ENCODE assay signal across 17 cellular contexts in the genomic region with DNA sequence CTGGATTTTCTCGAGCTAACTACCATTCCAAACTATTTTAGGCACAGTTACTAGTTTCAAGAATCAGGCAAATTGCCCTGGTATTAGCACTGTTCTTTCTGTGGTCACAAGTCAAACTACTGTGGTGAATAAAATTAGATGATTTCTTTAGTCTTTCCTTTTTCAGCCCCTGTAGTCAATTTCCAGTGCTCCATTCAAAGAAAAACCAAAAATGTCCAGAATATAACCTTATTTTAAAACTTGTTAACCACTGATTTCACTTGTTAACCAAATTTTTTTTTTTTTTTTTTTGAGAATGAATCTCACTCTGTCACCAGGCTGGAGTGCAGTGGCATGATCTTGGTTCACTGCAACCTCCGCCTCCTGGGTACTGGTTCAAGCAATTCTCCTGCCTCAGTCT.
"Had no signal": no experiment of that assay in that cellular context is flagged by ENCODE, and none has a peak within 500 bp of the region (broad histone marks: within the 10 kb centered on the region; RNA-seq: fewer than 3 reads in every experiment).

No MANE protein-coding gene starts in this region.

- H3K36me3 ChIP-seq: neutrophil, transverse colon had no signal

- H3K27me3 ChIP-seq: neutrophil, transverse colon had no signal

- ATAC-seq: right cardiac atrium, T-helper 17 cell, WTC11 had no signal

- H3K36me3 Mint-ChIP-seq: activated naive CD4-positive, alpha-beta T cell treated with anti-CD3 and anti-CD28 coated beads, Interleukin-2, amount 50 U/mL, for 24 hours; WTC11 had no signal

- H3K9me3 ChIP-seq: neutrophil, transverse colon had no signal

- H3K4me1 Mint-ChIP-seq: endodermal cell had no signal

- H3K27ac Mint-ChIP-seq: activated CD4-positive, alpha-beta T cell treated with anti-CD3 and anti-CD28 coated beads, Interleukin-2, amount 10 ng/mL, durations not matched to agents 24 days and 14 days; activated naive CD4-positive, alpha-beta T cell treated with anti-CD3 and anti-CD28 coated beads, Interleukin-2, amount 50 U/mL, for 24 hours; endodermal cell; T-helper 17 cell; WTC11 had no signal

- DNase-seq: activated CD4-positive, alpha-beta T cell treated with anti-CD3 and anti-CD28 coated beads, Interleukin-2, amount 10 ng/mL, durations not matched to agents 24 days and 14 days; activated T-cell treated with anti-CD3 and anti-CD28 coated beads, Interleukin-2, amount 50 U/mL, for 1 hour; cerebellar nuclear complex; dermis blood vessel endothelial cell; endodermal cell; erythroblast; hypothalamus; midbrain; right cardiac atrium; substantia nigra; T-helper 17 cell; transverse colon had no signal

- H3K4me3 ChIP-seq: lung, smooth muscle cell, transverse colon had no signal

- H3K4me3 Mint-ChIP-seq: activated CD4-positive, alpha-beta T cell treated with anti-CD3 and anti-CD28 coated beads, Interleukin-2, amount 10 ng/mL, durations not matched to agents 24 days and 14 days; activated naive CD4-positive, alpha-beta T cell treated with anti-CD3 and anti-CD28 coated beads, Interleukin-2, amount 50 U/mL, for 24 hours; endodermal cell; T-helper 17 cell; WTC11 had no signal

- H3K4me2 ChIP-seq: smooth muscle cell had no signal

- H3K27me3 Mint-ChIP-seq: activated naive CD4-positive, alpha-beta T cell treated with anti-CD3 and anti-CD28 coated beads, Interleukin-2, amount 50 U/mL, for 24 hours; T-helper 17 cell had no signal

- H3K9me3 Mint-ChIP-seq: activated CD4-positive, alpha-beta T cell treated with anti-CD3 and anti-CD28 coated beads, Interleukin-2, amount 10 ng/mL, durations not matched to agents 24 days and 14 days; activated naive CD4-positive, alpha-beta T cell treated with anti-CD3 and anti-CD28 coated beads, Interleukin-2, amount 50 U/mL, for 24 hours; endodermal cell; WTC11 had no signal

- H3K27ac ChIP-seq: neutrophil, transverse colon had no signal
